20 cellular contexts compared by ENCODE assay signal in the genomic region with DNA sequence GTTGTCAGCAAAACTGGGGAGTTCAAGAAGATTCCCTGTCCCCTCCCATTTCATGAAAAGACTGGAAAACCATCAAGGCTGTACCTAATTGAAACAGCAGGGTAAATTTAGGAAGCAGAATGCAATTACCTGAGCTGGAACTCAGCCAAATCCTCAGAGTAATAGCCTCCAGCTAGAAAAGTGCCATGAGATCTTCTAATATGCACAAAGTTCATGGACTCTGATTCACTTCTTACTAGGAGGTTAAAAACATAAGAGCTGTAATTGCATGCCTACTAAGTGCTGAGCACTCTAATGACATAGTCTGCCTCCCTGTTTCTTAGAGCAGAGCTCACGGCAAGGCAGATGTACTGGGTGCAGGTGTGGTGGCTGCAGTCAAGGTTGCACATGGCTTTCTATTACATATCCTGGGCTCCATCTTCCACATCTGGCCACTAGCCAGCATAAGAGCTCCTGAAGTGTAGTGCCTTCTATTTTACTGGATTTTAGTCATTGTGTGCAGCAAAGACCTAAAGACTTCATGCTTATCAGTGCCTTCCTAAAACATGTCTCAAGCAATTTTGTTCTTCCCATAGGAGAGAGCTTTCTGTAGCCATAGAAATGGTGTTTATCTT.
DNase-seq lines count a peak whose midpoint lies in the region; FAIRE-seq and TF ChIP-seq lines count a peak whose summit lies in the region.
"Had no signal": no experiment of that assay in that cellular context is flagged by ENCODE, and none has a peak within 500 bp of the region (broad histone marks: within the 10 kb centered on the region; RNA-seq: fewer than 3 reads in every experiment).

No MANE protein-coding gene starts in this region.

- peaks cover 5% of the 10 kb centered on the region for H3K4me1 ChIP-seq in keratinocyte (ENCODE audit: control insufficient read depth, extremely low read depth, insufficient read depth, low read length)
- H3K4me1 ChIP-seq: BE2C, HAP-1 had no signal

- H2AFZ ChIP-seq in keratinocyte (ENCODE audit: control insufficient read depth, low read length): no peak overlapping the region

- H3K9ac ChIP-seq in keratinocyte (ENCODE audit: control insufficient read depth, extremely low read depth, insufficient read depth, low read length): no peak overlapping the region

- DNase-seq in M059J (ENCODE audit: low read depth) (peak; percentile 32), NCI-H1930 (lab: John Stamatoyannopoulos, UW) (peak; percentile 58 to 74), NCI-H69 (lab: John Stamatoyannopoulos, UW) (peak; percentile 99), keratinocyte (ENCODE audit: low read depth, low spot score) (no peak), SK-N-DZ (ENCODE audit: low spot score) (no peak), RCC 7860 (ENCODE audit: low spot score) (no peak)
- no peak for DNase-seq in stimulated activated CD4-positive, alpha-beta T cell treated with anti-CD3 and anti-CD28 coated beads, Interleukin-4, amount 100 ng/mL, for 24 hours
- DNase-seq in activated CD4-positive, CD25-positive, alpha-beta regulatory T cell treated with anti-CD3 and anti-CD28 coated beads, Interleukin-2, amount 50 U/mL, for 72 hours: no peak
- DNase-seq: activated CD8-positive, alpha-beta T cell treated with anti-CD3 and anti-CD28 coated beads for 36 hours; activated naive CD4-positive, alpha-beta T cell treated with anti-CD3 and anti-CD28 coated beads, Interleukin-2, amount 50 U/mL, for 16 hours; activated T-cell treated with anti-CD3 and anti-CD28 coated beads, Interleukin-2, amount 50 U/mL, for 4 hours; BE2C; left ventricle myocardium inferior; NCI-H524; stimulated activated CD4-positive, alpha-beta T cell treated with anti-CD3 and anti-CD28 coated beads, Interleukin-4, amount 100 ng/mL, for 1 hour had no signal

- no peak overlapping the region for H3K27ac ChIP-seq in keratinocyte (ENCODE audit: control insufficient read depth, insufficient read depth, low read length)
- H3K27ac ChIP-seq: left ventricle myocardium inferior, SJSA1, skin epidermis had no signal

- no peak for TF ChIP-seq CTCF in keratinocyte (optimal IDR thresholded peaks at IDR 0.05 in 1 of 3, IDR thresholded peaks at IDR 0.05 in 1 of 3, conservative IDR thresholded peaks at IDR 0.05 in 1 of 3; ENCODE audit: extremely low read depth in 1 of 3, insufficient read depth in 2 of 3, low read length in 3 of 3)

- H4K20me1 ChIP-seq in keratinocyte (ENCODE audit: control insufficient read depth, extremely low read depth, insufficient read depth, low read length): no peaks in the 10 kb centered on the region

- H3K4me3 ChIP-seq in keratinocyte (ENCODE audit: control insufficient read depth in 2 of 3, extremely low read depth in 1 of 3, insufficient read depth in 2 of 3, low read depth in 1 of 3, low read length in 3 of 3): no peak overlapping the region
- H3K4me3 ChIP-seq: HAP-1, left ventricle myocardium inferior, SJSA1, skin epidermis had no signal

- FAIRE-seq in keratinocyte (lab: Jason Lieb, UNC): peak; percentile 71
- no peak for FAIRE-seq in RCC 7860 (lab: Jason Lieb, UNC)
- FAIRE-seq: astrocyte, GM12891 had no signal

- no peaks in the 10 kb centered on the region for H3K36me3 ChIP-seq in keratinocyte (ENCODE audit: control insufficient read depth in 2 of 2, extremely low read depth in 1 of 2, insufficient read depth in 2 of 2, low read length in 2 of 2)
- H3K36me3 ChIP-seq: BE2C, HAP-1, SJSA1 had no signal

- dilution Hi-C loops in keratinocyte (cut with MboI; ENCODE audit: extremely low pct_ligation_motif_present, low sequenced_read_pairs): no loop called here

- no peaks in the 10 kb centered on the region for H3K9me1 ChIP-seq in keratinocyte (ENCODE audit: control insufficient read depth, extremely low read depth, insufficient read depth, low read length)

- H3K27me3 ChIP-seq in keratinocyte (ENCODE audit: control insufficient read depth, extremely low read depth, insufficient read depth, low read length): no peaks in the 10 kb centered on the region
- H3K27me3 ChIP-seq: BE2C, SJSA1 had no signal

- H3K4me2 ChIP-seq in keratinocyte (ENCODE audit: control insufficient read depth, extremely low read depth, insufficient read depth, low read depth, low read length): no peak overlapping the region

- H3K79me2 ChIP-seq in keratinocyte (ENCODE audit: control insufficient read depth, insufficient read depth, low read length): no peaks in the 10 kb centered on the region

- H3K9me3 ChIP-seq in keratinocyte (ENCODE audit: control insufficient read depth, low read depth, low read length): no peaks in the 10 kb centered on the region
- H3K9me3 ChIP-seq: BE2C, HAP-1, SJSA1 had no signal

Comparison
In these comparisons a context has a peak if more than half of its experiments do, and no peak if none do; other contexts are left out.
1. DNase-seq: peak in M059J (single experiment), NCI-H1930 (2 of 2) and NCI-H69 (single experiment); none in keratinocyte (single experiment), stimulated activated CD4-positive, alpha-beta T cell treated with anti-CD3 and anti-CD28 coated beads, Interleukin-4, amount 100 ng/mL, for 24 hours (single experiment), activated CD4-positive, CD25-positive, alpha-beta regulatory T cell treated with anti-CD3 and anti-CD28 coated beads, Interleukin-2, amount 50 U/mL, for 72 hours (single experiment), SK-N-DZ (single experiment) and RCC 7860 (single experiment).